ENCODE assay signal across 8 cellular contexts in the genomic region with DNA sequence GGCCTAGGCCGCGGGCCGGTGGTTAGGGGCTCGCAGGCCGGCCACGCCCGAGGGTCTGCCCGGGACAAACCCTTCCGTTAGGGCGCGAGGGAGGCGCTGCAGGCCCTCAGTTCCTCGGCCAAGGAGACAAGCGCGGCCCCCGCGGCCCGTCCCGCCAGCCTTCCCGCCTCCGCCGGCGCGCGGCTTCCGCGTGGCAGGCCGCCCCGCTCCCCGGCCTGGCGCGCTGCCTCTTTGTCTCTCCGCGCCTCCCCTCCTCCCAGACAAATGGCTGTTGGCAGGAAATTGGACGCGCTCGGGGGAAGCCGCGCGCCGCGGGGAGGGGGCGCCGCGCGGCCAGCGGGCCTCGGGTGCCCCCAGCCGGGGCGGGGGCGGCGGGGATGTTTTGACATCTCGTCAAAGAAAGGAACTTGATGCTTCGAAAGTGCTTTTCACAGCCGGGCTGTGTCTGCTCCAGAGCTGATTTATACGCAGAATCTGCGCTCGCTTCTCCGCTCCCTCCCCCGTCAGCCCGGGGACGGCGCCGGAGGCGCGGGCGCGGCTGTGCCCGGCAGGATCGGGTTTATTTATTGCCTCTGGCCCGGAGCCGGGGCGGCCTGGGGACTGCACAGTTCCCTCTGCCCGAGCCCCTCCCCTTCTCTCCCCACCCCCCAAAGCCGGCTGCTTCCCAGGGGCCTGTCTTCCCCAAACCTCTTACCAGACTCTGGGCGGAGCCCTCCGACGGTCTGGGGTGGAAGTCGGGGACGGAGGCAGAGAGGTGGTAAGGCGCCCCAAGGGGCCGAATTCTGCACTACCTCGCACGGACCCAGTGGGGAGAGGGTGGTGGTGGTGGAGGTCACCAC. TPM values are rescaled to one million over a fixed set of nuclear protein-coding genes. Genes with fewer than 3 reads are reported as not detected.
A peak's percentile ranks its signal among the peaks of the same experiment; 100 is the strongest.
DNase-seq lines count a peak whose midpoint lies in the region; ATAC-seq, FAIRE-seq and TF ChIP-seq lines count a peak whose summit lies in the region.

No MANE protein-coding gene starts in this region.

- WGBS in ectodermal cell, 2 experiments = 0% methylated on average over 83 to 84 of the region's 84 CpGs

- intact Hi-C loops in CD14-positive monocyte (cut with micrococcal nuclease) = loop anchor here (2.0 to 5.0 kb wide), 4 partner anchors 32 to 236 kb away; a partner anchor contains a TSS
- intact Hi-C loops in activated CD4-positive, alpha-beta memory T cell treated with anti-CD3 and anti-CD28 coated beads for 36 hours (cut with micrococcal nuclease) = loop anchor here (1.0 to 2.0 kb wide), 4 partner anchors 21 to 235 kb away; a partner anchor contains a TSS

- DNase-seq in CD14-positive monocyte (ENCODE audit: low spot score) (peak; percentile 94), GM19239 (ENCODE audit: insufficient read length, low spot score) (peak; percentile 96), NCI-H748 (lab: John Stamatoyannopoulos, UW; ENCODE audit: unreplicated experiment) (peak; percentile 81), lung microvascular endothelial cell (ENCODE audit: low read depth in 2 of 2) (peak; percentile 83 to 89)
- DNase-seq in activated CD4-positive, alpha-beta memory T cell treated with anti-CD3 and anti-CD28 coated beads for 36 hours = peak; percentile 92
- peak; percentile 57 to 71 (median 69) for DNase-seq in stimulated activated CD4-positive, alpha-beta T cell treated with anti-CD3 and anti-CD28 coated beads, TNF-alpha, amount 100 ng/mL, for 4 hours (ENCODE audit: low read depth in 3 of 3)

- H3K4me3 ChIP-seq in ectodermal cell (ENCODE audit: insufficient read depth, low read depth, low read length) = peak overlapping the region; percentile 47

- H3K36me3 ChIP-seq in ectodermal cell (ENCODE audit: control insufficient read depth, insufficient read depth, low read length) = peaks cover 8% of the 10 kb centered on the region

- H3K27me3 Mint-ChIP-seq in CD14-positive monocyte (ENCODE audit: low read depth in 3 of 3) = peaks cover 0 to 4% (median 0%) of the 10 kb centered on the region in 3 donors
- no peaks in the 10 kb centered on the region for H3K27me3 Mint-ChIP-seq in activated CD4-positive, alpha-beta memory T cell treated with anti-CD3 and anti-CD28 coated beads for 36 hours

- peaks cover 29% of the 10 kb centered on the region for H3K4me1 Mint-ChIP-seq in CD14-positive monocyte
- H3K4me1 Mint-ChIP-seq in activated CD4-positive, alpha-beta memory T cell treated with anti-CD3 and anti-CD28 coated beads for 36 hours (ENCODE audit: low read depth) = peaks cover 13% of the 10 kb centered on the region

- peak overlapping the region; percentile 48 to 62 for H3K4me3 Mint-ChIP-seq in CD14-positive monocyte
- peak overlapping the region; percentile 62 for H3K4me3 Mint-ChIP-seq in activated CD4-positive, alpha-beta memory T cell treated with anti-CD3 and anti-CD28 coated beads for 36 hours

- H3K27me3 ChIP-seq in ectodermal cell (ENCODE audit: control insufficient read depth, insufficient read depth, low read length, poor library complexity, severe bottlenecking) = no peaks in the 10 kb centered on the region

- H3K9me3 ChIP-seq in ectodermal cell (ENCODE audit: control insufficient read depth, low read length) = no peaks in the 10 kb centered on the region

- H3K4me1 ChIP-seq in ectodermal cell (ENCODE audit: control insufficient read depth, insufficient read depth, low read length) = peaks cover 8% of the 10 kb centered on the region

- H3K9me3 Mint-ChIP-seq in CD14-positive monocyte = no peaks in the 10 kb centered on the region
- no peaks in the 10 kb centered on the region for H3K9me3 Mint-ChIP-seq in activated CD4-positive, alpha-beta memory T cell treated with anti-CD3 and anti-CD28 coated beads for 36 hours

- no peaks in the 10 kb centered on the region for H3K36me3 Mint-ChIP-seq in CD14-positive monocyte
- H3K36me3 Mint-ChIP-seq in activated CD4-positive, alpha-beta memory T cell treated with anti-CD3 and anti-CD28 coated beads for 36 hours = no peaks in the 10 kb centered on the region

- peak; percentile 94 for FAIRE-seq in GM19239 (lab: Jason Lieb, UNC)

- ATAC-seq in HG03442 (IDR thresholded peaks at IDR 0.05; ENCODE audit: unreplicated experiment) = peak; percentile 88

- H3K27ac Mint-ChIP-seq in CD14-positive monocyte = peak overlapping the region in 6 of 7 donors; percentile 23 to 84 (median 64)
- H3K27ac Mint-ChIP-seq in activated CD4-positive, alpha-beta memory T cell treated with anti-CD3 and anti-CD28 coated beads for 36 hours = peak overlapping the region; percentile 77

- POLR2A ChIA-PET in activated CD4-positive, alpha-beta memory T cell treated with anti-CD3 and anti-CD28 coated beads for 36 hours (lab: Charles Lee) = interaction anchor here (0.6 to 1.9 kb wide), 5 partner anchors 13 to 234 kb away, joined by 3 to 9 read pairs (median 5); no protein-coding TSS in a partner anchor

- peak; percentile 88 for TF ChIP-seq CTCF in CD14-positive monocyte (IDR thresholded peaks at IDR 0.05)

- CTCF ChIA-PET in activated CD4-positive, alpha-beta memory T cell treated with anti-CD3 and anti-CD28 coated beads for 36 hours (lab: Charles Lee) = interaction anchor here (0.6 to 2.7 kb wide), 15 partner anchors 11 to 288 kb away, joined by 3 to 22 read pairs (median 5); a partner anchor contains a TSS

- peak overlapping the region; percentile 95 for H3K27ac ChIP-seq in ectodermal cell (ENCODE audit: insufficient read depth, low read depth, low read length, poor library complexity, severe bottlenecking)

RNA-seq across cellular contexts. Expression of a gene that starts 20.8 kb away (rescaled TPM):
- polyA plus RNA-seq in CD14-positive monocyte = under 1 TPM; 0.58 to 0.70 TPM
- 10 to 100 TPM; 11.8 to 12.5 TPM for total RNA-seq in activated CD4-positive, alpha-beta memory T cell treated with anti-CD3 and anti-CD28 coated beads for 36 hours
- polyA plus RNA-seq in ectodermal cell (2013, experiment 1 of 4) = 62.2 TPM
- 66.8 TPM for polyA plus RNA-seq in ectodermal cell (2013, experiment 2 of 4)
- 52.4 TPM for polyA plus RNA-seq in ectodermal cell (2013, experiment 3 of 4)
- polyA plus RNA-seq in ectodermal cell (2013, experiment 4 of 4) = 62.2 TPM
- total RNA-seq in lung microvascular endothelial cell = 2.4 and 3.4 TPM in 2 replicates

RNA-seq across cellular contexts. Expression of a gene that starts 37.2 kb away (rescaled TPM):
- under 1 TPM in 1 of 2 donors, not detected in 1; 0.22 TPM for polyA plus RNA-seq in CD14-positive monocyte
- total RNA-seq in activated CD4-positive, alpha-beta memory T cell treated with anti-CD3 and anti-CD28 coated beads for 36 hours = under 1 TPM; 0.51 to 0.74 TPM
- polyA plus RNA-seq in ectodermal cell (2013, experiment 1 of 4) = not detected
- polyA plus RNA-seq in ectodermal cell (2013, experiment 2 of 4) = 0.12 TPM
- 0.16 TPM for polyA plus RNA-seq in ectodermal cell (2013, experiment 3 of 4)
- 0.08 TPM for polyA plus RNA-seq in ectodermal cell (2013, experiment 4 of 4)
- total RNA-seq in lung microvascular endothelial cell = not detected in 2 replicates

RNA-seq across cellular contexts. Expression of a gene that starts 37.3 kb away (rescaled TPM):
- not detected for polyA plus RNA-seq in CD14-positive monocyte
- total RNA-seq in activated CD4-positive, alpha-beta memory T cell treated with anti-CD3 and anti-CD28 coated beads for 36 hours = under 1 TPM; 0.19 to 0.36 TPM
- not detected for polyA plus RNA-seq in ectodermal cell (2013, experiment 1 of 4)
- polyA plus RNA-seq in ectodermal cell (2013, experiment 2 of 4) = not detected
- polyA plus RNA-seq in ectodermal cell (2013, experiment 3 of 4) = not detected
- polyA plus RNA-seq in ectodermal cell (2013, experiment 4 of 4) = not detected
- total RNA-seq in lung microvascular endothelial cell = not detected in 2 replicates

RNA-seq across cellular contexts. Expression of a gene that starts 52.9 kb away (rescaled TPM):
- polyA plus RNA-seq in CD14-positive monocyte = not detected
- total RNA-seq in activated CD4-positive, alpha-beta memory T cell treated with anti-CD3 and anti-CD28 coated beads for 36 hours = not detected
- not detected for polyA plus RNA-seq in ectodermal cell (2013, experiment 1 of 4)
- polyA plus RNA-seq in ectodermal cell (2013, experiment 2 of 4) = not detected
- 0.16 TPM for polyA plus RNA-seq in ectodermal cell (2013, experiment 3 of 4)
- polyA plus RNA-seq in ectodermal cell (2013, experiment 4 of 4) = not detected
- not detected in 2 replicates for total RNA-seq in lung microvascular endothelial cell

RNA-seq across cellular contexts. Expression of a gene that starts 53.0 kb away (rescaled TPM):
- not detected for polyA plus RNA-seq in CD14-positive monocyte
- total RNA-seq in activated CD4-positive, alpha-beta memory T cell treated with anti-CD3 and anti-CD28 coated beads for 36 hours = under 1 TPM; 0.02 to 0.19 TPM
- polyA plus RNA-seq in ectodermal cell (2013, experiment 1 of 4) = not detected
- 0.20 TPM for polyA plus RNA-seq in ectodermal cell (2013, experiment 2 of 4)
- not detected for polyA plus RNA-seq in ectodermal cell (2013, experiment 3 of 4)
- polyA plus RNA-seq in ectodermal cell (2013, experiment 4 of 4) = 0.24 TPM
- not detected in 2 replicates for total RNA-seq in lung microvascular endothelial cell

Comparison
In these comparisons a context has a peak if more than half of its experiments do, and no peak if none do; other contexts are left out.
1. Peak in every context shown above with its lines: DNase-seq, ATAC-seq, H3K4me3 ChIP-seq and H3K27ac ChIP-seq.